In the genomic region with DNA sequence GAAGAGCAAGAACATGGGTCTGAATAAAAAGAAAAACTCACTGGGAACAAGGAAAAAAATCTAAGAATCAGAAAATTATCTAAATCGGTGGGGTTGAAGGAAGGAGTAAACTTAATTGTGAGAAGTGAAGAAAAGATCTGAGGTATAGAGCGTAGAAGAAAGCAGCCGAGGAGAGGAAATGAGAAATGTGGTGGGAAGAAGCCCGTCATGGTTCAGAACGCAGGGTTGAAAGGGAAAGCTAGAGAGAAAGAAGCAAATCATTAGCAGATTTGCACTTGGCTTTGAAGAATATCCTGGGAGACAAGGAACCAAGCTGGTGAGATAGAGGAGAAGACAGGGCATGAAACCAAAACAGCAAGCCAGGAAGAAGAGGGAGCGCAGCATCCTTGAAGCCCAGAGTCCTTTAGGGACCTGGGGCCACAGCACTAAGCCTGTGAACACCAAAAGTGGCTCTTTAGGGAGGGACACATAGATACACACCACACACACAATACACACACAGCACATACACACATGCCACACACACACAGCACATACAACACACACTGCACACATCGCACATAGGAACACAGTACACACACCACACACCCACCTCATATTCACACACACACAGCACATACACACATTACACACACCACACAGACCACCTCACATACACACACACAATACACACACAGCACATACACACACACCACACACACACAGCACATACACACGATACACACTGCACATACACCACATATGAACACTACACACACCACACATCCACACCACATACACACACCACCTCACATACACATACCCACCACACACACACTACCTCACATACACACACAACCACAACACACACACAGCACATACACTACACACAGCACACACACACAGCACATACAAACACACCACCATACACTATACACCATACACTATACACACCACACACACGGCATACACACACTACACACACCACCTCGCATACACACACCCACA, we compare ENCODE assay signal across 21 cellular contexts.
DNase-seq lines count a peak whose midpoint lies in the region; ATAC-seq and TF ChIP-seq lines count a peak whose summit lies in the region.
"Had no signal": no experiment of that assay in that cellular context is flagged by ENCODE, and none has a peak within 500 bp of the region (broad histone marks: within the 10 kb centered on the region; RNA-seq: fewer than 3 reads in every experiment).

No MANE protein-coding gene starts in this region.

- H3K4me3 Mint-ChIP-seq in CD8-positive, alpha-beta T cell, result no peak overlapping the region
- H3K4me3 Mint-ChIP-seq: activated naive CD8-positive, alpha-beta T cell treated with anti-CD3 and anti-CD28 coated beads for 36 hours; activated T-helper 1 cell treated with anti-CD3 and anti-CD28 coated beads, Interleukin-12 subunit alpha, Interleukin-12 subunit beta, Interleukin-2, Interleukin-4 antibody, amounts not matched to agents 30 ng/mL and 10 ng/mL and 1 ng/mL, durations not matched to agents 14 hours and 24 hours and 36 hours; H9; stimulated activated naive B cell treated with anti-CD40 and anti-IgM and Interleukin-4, amounts not matched to agents 10 μg/mL and 1 μg/mL and 100 μg/mL, for 72 hours had no signal

- no peak overlapping the region for H3K4ac ChIP-seq in trophoblast cell (ENCODE audit: low read depth, low read length)

- H2BK12ac ChIP-seq in trophoblast cell (ENCODE audit: low read length), result no peak overlapping the region

- no peak for TF ChIP-seq POLR2A in suprapubic skin (IDR thresholded peaks at IDR 0.05)

- H4K91ac ChIP-seq in trophoblast cell (ENCODE audit: low read depth, low read length), result no peak overlapping the region

- H3K36me3 Mint-ChIP-seq in CD8-positive, alpha-beta T cell, result no peaks in the 10 kb centered on the region
- H3K36me3 Mint-ChIP-seq: activated naive CD8-positive, alpha-beta T cell treated with anti-CD3 and anti-CD28 coated beads for 36 hours; stimulated activated naive B cell treated with anti-CD40 and anti-IgM and Interleukin-4, amounts not matched to agents 10 μg/mL and 1 μg/mL and 100 μg/mL, for 72 hours had no signal

- no peak overlapping the region for H3K4me2 ChIP-seq in Karpas-422 (ENCODE audit: low read depth, low read length, poor library complexity, severe bottlenecking)
- no peak overlapping the region for H3K4me2 ChIP-seq in trophoblast cell (ENCODE audit: low read length)
- H3K4me2 ChIP-seq: KMS-11 had no signal

- no peak for TF ChIP-seq CTCF in CD8-positive, alpha-beta T cell (IDR thresholded peaks at IDR 0.05)
- no peak for TF ChIP-seq CTCF in left lung (IDR thresholded peaks at IDR 0.05)
- no peak for TF ChIP-seq CTCF in suprapubic skin (IDR thresholded peaks at IDR 0.05)

- H3K9me3 Mint-ChIP-seq in CD8-positive, alpha-beta T cell, result no peaks in the 10 kb centered on the region
- H3K9me3 Mint-ChIP-seq: activated naive CD8-positive, alpha-beta T cell treated with anti-CD3 and anti-CD28 coated beads for 36 hours; activated T-helper 1 cell treated with anti-CD3 and anti-CD28 coated beads, Interleukin-12 subunit alpha, Interleukin-12 subunit beta, Interleukin-2, Interleukin-4 antibody, amounts not matched to agents 30 ng/mL and 10 ng/mL and 1 ng/mL, durations not matched to agents 14 hours and 24 hours and 36 hours; H9; stimulated activated naive B cell treated with anti-CD40 and anti-IgM and Interleukin-4, amounts not matched to agents 10 μg/mL and 1 μg/mL and 100 μg/mL, for 72 hours had no signal

- no peak overlapping the region for H3K27ac Mint-ChIP-seq in CD8-positive, alpha-beta T cell
- H3K27ac Mint-ChIP-seq: activated naive CD8-positive, alpha-beta T cell treated with anti-CD3 and anti-CD28 coated beads for 36 hours; activated T-helper 1 cell treated with anti-CD3 and anti-CD28 coated beads, Interleukin-12 subunit alpha, Interleukin-12 subunit beta, Interleukin-2, Interleukin-4 antibody, amounts not matched to agents 30 ng/mL and 10 ng/mL and 1 ng/mL, durations not matched to agents 14 hours and 24 hours and 36 hours; H9; stimulated activated naive B cell treated with anti-CD40 and anti-IgM and Interleukin-4, amounts not matched to agents 10 μg/mL and 1 μg/mL and 100 μg/mL, for 72 hours had no signal

- H3K36me3 ChIP-seq in Karpas-422 (ENCODE audit: insufficient read depth, low read length), result no peaks in the 10 kb centered on the region
- H3K36me3 ChIP-seq in trophoblast cell (ENCODE audit: control insufficient read depth in 1 of 2, insufficient read depth in 2 of 2, low read length in 2 of 2), result no peaks in the 10 kb centered on the region
- no peaks in the 10 kb centered on the region for H3K36me3 ChIP-seq in CD8-positive, alpha-beta T cell (ENCODE audit: insufficient read depth, low read length)
- no peaks in the 10 kb centered on the region for H3K36me3 ChIP-seq in left lung
- no peaks in the 10 kb centered on the region for H3K36me3 ChIP-seq in suprapubic skin
- H3K36me3 ChIP-seq: sigmoid colon, tibial nerve had no signal

- no peak overlapping the region for H2BK5ac ChIP-seq in trophoblast cell (ENCODE audit: low read depth, low read length, poor library complexity)

- DNase-seq in Karpas-422, result no peak
- DNase-seq in trophoblast cell, result no peak
- no peak for DNase-seq in mesenteric fat pad (ENCODE audit: low spot score)
- no peak for DNase-seq in CD8-positive, alpha-beta T cell
- no peak for DNase-seq in left lung
- no peak for DNase-seq in suprapubic skin (ENCODE audit: low spot score in 2 of 2)
- DNase-seq: activated CD8-positive, alpha-beta memory T cell treated with anti-CD3 and anti-CD28 coated beads for 24 hours; activated naive CD8-positive, alpha-beta T cell treated with anti-CD3 and anti-CD28 coated beads for 36 hours; H9; NCI-H1092; NCI-H2081; sigmoid colon; stimulated activated naive B cell treated with anti-CD40 and anti-IgM and Interleukin-4, amounts not matched to agents 10 μg/mL and 1 μg/mL and 100 μg/mL, for 72 hours; T-helper 9 cell had no signal

- H3K79me2 ChIP-seq in Karpas-422 (ENCODE audit: low read length) (no peaks in the 10 kb centered on the region), trophoblast cell (ENCODE audit: control insufficient read depth, insufficient read depth, low read length, poor library complexity) (no peaks in the 10 kb centered on the region)

- H3K4me1 ChIP-seq in Karpas-422 (ENCODE audit: low read length) (peaks cover 27% of the 10 kb centered on the region), trophoblast cell (ENCODE audit: control insufficient read depth in 1 of 2, insufficient read depth in 2 of 2, low read length in 2 of 2) (no peaks in the 10 kb centered on the region), left lung (no peaks in the 10 kb centered on the region), suprapubic skin (peaks cover 12% of the 10 kb centered on the region)
- no peaks in the 10 kb centered on the region for H3K4me1 ChIP-seq in CD8-positive, alpha-beta T cell (ENCODE audit: insufficient read depth, low read length)

- no peak overlapping the region for H2AK5ac ChIP-seq in trophoblast cell (ENCODE audit: low read length)

- no peaks in the 10 kb centered on the region for H3K4me1 Mint-ChIP-seq in CD8-positive, alpha-beta T cell (ENCODE audit: low read depth)
- H3K4me1 Mint-ChIP-seq: activated naive CD8-positive, alpha-beta T cell treated with anti-CD3 and anti-CD28 coated beads for 36 hours; stimulated activated naive B cell treated with anti-CD40 and anti-IgM and Interleukin-4, amounts not matched to agents 10 μg/mL and 1 μg/mL and 100 μg/mL, for 72 hours had no signal

- no peak overlapping the region for H4K8ac ChIP-seq in trophoblast cell (ENCODE audit: low read depth, low read length)

- POLR2A ChIA-PET in CD8-positive, alpha-beta T cell (lab: Charles Lee), result no interaction called here

- no peaks in the 10 kb centered on the region for H3K27me3 Mint-ChIP-seq in CD8-positive, alpha-beta T cell (ENCODE audit: low read depth)
- H3K27me3 Mint-ChIP-seq: activated naive CD8-positive, alpha-beta T cell treated with anti-CD3 and anti-CD28 coated beads for 36 hours; stimulated activated naive B cell treated with anti-CD40 and anti-IgM and Interleukin-4, amounts not matched to agents 10 μg/mL and 1 μg/mL and 100 μg/mL, for 72 hours had no signal

- H4K12ac ChIP-seq in trophoblast cell (ENCODE audit: low read depth, low read length), result no peak overlapping the region

- H3K9me2 ChIP-seq in Karpas-422 (replicated peaks; ENCODE audit: insufficient read depth, low read length), result no peaks in the 10 kb centered on the region

- H3K4me3 ChIP-seq in Karpas-422 (ENCODE audit: low read length), result no peak overlapping the region
- peak overlapping the region; percentile 59 for H3K4me3 ChIP-seq in trophoblast cell (ENCODE audit: low read depth, low read length)
- H3K4me3 ChIP-seq in CD8-positive, alpha-beta T cell (ENCODE audit: low read depth, low read length), result no peak overlapping the region
- no peak overlapping the region for H3K4me3 ChIP-seq in left lung
- no peak overlapping the region for H3K4me3 ChIP-seq in suprapubic skin
- H3K4me3 ChIP-seq: sigmoid colon, tibial nerve had no signal

- H3K9ac ChIP-seq in Karpas-422 (ENCODE audit: low read length) (no peak overlapping the region), trophoblast cell (ENCODE audit: low read length) (no peak overlapping the region)
- H3K9ac ChIP-seq: KMS-11 had no signal

- intact Hi-C loops in CD8-positive, alpha-beta T cell (cut with DNase I, micrococcal nuclease), result no loop called here
- intact Hi-C loops in left lung (cut with DNase I), result no loop called here

- peak; percentile 66 for ATAC-seq in GM18867 (IDR thresholded peaks at IDR 0.05; ENCODE audit: unreplicated experiment)
- peak; percentile 84 for ATAC-seq in GM21723 (IDR thresholded peaks at IDR 0.05; ENCODE audit: unreplicated experiment)
- no peak for ATAC-seq in CD8-positive, alpha-beta T cell
- no peak for ATAC-seq in left lung
- ATAC-seq: activated CD4-positive, CD25-positive, alpha-beta regulatory T cell treated with anti-CD3 and anti-CD28 coated beads, Interleukin-2, amount 50 U/mL, for 24 hours; SK-N-SH treated with all-trans-retinoic acid at 6 μM for 48 hours had no signal

- H3K27me3 ChIP-seq in Karpas-422 (ENCODE audit: low read length) (no peaks in the 10 kb centered on the region), trophoblast cell (ENCODE audit: insufficient read depth, low read length) (no peaks in the 10 kb centered on the region), left lung (no peaks in the 10 kb centered on the region), suprapubic skin (no peaks in the 10 kb centered on the region)
- H3K27me3 ChIP-seq in CD8-positive, alpha-beta T cell (ENCODE audit: insufficient read depth, low read length), result no peaks in the 10 kb centered on the region
- H3K27me3 ChIP-seq: sigmoid colon, tibial nerve had no signal

- H2AFZ ChIP-seq in Karpas-422 (ENCODE audit: low read length) (peak overlapping the region; percentile 49), trophoblast cell (ENCODE audit: insufficient read depth, low read length, poor library complexity) (no peak overlapping the region)

- TF ChIP-seq EP300 in suprapubic skin (IDR thresholded peaks at IDR 0.05), result no peak

- H3K9me3 ChIP-seq in Karpas-422 (ENCODE audit: low read length) (no peaks in the 10 kb centered on the region), trophoblast cell (ENCODE audit: insufficient read depth, low read depth, low read length) (peaks cover 7% of the 10 kb centered on the region), left lung (no peaks in the 10 kb centered on the region), suprapubic skin (no peaks in the 10 kb centered on the region)
- no peaks in the 10 kb centered on the region for H3K9me3 ChIP-seq in CD8-positive, alpha-beta T cell (ENCODE audit: low read length)
- H3K9me3 ChIP-seq: sigmoid colon, tibial nerve had no signal

- no peak overlapping the region for H3K18ac ChIP-seq in trophoblast cell (ENCODE audit: low read length)

- no peaks in the 10 kb centered on the region for H3K79me1 ChIP-seq in trophoblast cell (ENCODE audit: low read length)

- H3K27ac ChIP-seq in Karpas-422 (ENCODE audit: low read length), result no peak overlapping the region
- no peak overlapping the region for H3K27ac ChIP-seq in trophoblast cell (ENCODE audit: low read depth, low read length)
- no peak overlapping the region for H3K27ac ChIP-seq in CD8-positive, alpha-beta T cell (ENCODE audit: low read depth, low read length)
- no peak overlapping the region for H3K27ac ChIP-seq in left lung
- H3K27ac ChIP-seq in suprapubic skin, result no peak overlapping the region
- H3K27ac ChIP-seq: KMS-11, sigmoid colon, tibial nerve had no signal

- no peak overlapping the region for H3K14ac ChIP-seq in trophoblast cell (ENCODE audit: low read length)

- H2BK120ac ChIP-seq in trophoblast cell (ENCODE audit: insufficient read depth, low read length, poor library complexity), result no peak overlapping the region

- H4K20me1 ChIP-seq in Karpas-422 (ENCODE audit: insufficient read depth, low read depth, low read length), result no peaks in the 10 kb centered on the region

- 100% methylated on average over 1 of the region's 10 CpGs for WGBS in trophoblast cell (ENCODE audit: extremely low coverage, insufficient coverage, insufficient read length)
- 76% methylated on average over 10 of the region's 10 CpGs for WGBS in suprapubic skin

- peak overlapping the region; percentile 80 for H3K23ac ChIP-seq in trophoblast cell (ENCODE audit: low read length)

- CTCF ChIA-PET in CD8-positive, alpha-beta T cell (lab: Charles Lee), result no interaction called here

Comparison
In these comparisons a context has a peak if more than half of its experiments do, and no peak if none do; other contexts are left out.
1. ATAC-seq: peak in GM18867 (single experiment) and GM21723 (single experiment); none in CD8-positive, alpha-beta T cell (single experiment) and left lung (single experiment).